ENCODE assay signal across 8 cellular contexts in the genomic region with DNA sequence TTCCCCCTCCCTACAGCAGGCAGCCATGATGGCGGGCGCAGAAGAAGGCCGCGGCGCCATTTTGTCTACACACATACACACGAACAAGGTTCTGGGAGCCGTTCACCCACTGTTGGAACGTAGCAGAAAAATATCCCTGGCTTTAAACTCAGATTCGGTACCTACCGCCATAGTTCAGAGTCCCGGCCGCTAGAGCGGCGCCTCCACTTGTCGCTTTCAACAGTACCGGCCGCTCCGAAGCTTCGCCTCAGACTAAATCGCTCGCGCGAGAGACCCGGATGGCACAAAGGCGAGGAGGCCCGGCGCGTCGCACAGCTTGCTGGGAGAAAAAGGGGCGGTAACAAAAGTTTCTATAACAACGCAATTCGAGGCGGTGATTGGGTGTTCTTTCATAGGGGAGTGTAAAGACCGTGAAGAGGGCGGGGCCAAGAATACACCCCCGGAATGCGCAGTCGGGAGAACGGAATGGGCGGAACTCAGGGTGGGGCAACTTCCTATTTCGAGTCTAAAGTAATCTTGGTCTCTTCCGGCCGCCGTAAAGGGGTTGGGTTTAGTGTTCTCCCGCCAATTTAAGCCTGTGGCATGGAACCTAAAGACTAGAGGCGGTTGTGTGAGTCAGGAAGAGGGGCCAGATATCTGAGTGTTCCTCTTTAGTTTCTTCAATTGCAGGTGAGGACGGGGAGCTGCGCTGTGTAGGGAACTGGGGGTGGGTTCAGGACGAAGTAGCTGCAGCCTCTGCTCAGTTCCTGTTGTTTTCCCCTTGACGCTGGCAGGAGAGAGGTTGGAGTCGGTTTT. TPM values are rescaled to one million over a fixed set of nuclear protein-coding genes. Genes with fewer than 3 reads are reported as not detected.
A peak's percentile ranks its signal among the peaks of the same experiment; 100 is the strongest.
DNase-seq lines count a peak whose midpoint lies in the region; ATAC-seq, FAIRE-seq and TF ChIP-seq lines count a peak whose summit lies in the region.

A gene with protein sequence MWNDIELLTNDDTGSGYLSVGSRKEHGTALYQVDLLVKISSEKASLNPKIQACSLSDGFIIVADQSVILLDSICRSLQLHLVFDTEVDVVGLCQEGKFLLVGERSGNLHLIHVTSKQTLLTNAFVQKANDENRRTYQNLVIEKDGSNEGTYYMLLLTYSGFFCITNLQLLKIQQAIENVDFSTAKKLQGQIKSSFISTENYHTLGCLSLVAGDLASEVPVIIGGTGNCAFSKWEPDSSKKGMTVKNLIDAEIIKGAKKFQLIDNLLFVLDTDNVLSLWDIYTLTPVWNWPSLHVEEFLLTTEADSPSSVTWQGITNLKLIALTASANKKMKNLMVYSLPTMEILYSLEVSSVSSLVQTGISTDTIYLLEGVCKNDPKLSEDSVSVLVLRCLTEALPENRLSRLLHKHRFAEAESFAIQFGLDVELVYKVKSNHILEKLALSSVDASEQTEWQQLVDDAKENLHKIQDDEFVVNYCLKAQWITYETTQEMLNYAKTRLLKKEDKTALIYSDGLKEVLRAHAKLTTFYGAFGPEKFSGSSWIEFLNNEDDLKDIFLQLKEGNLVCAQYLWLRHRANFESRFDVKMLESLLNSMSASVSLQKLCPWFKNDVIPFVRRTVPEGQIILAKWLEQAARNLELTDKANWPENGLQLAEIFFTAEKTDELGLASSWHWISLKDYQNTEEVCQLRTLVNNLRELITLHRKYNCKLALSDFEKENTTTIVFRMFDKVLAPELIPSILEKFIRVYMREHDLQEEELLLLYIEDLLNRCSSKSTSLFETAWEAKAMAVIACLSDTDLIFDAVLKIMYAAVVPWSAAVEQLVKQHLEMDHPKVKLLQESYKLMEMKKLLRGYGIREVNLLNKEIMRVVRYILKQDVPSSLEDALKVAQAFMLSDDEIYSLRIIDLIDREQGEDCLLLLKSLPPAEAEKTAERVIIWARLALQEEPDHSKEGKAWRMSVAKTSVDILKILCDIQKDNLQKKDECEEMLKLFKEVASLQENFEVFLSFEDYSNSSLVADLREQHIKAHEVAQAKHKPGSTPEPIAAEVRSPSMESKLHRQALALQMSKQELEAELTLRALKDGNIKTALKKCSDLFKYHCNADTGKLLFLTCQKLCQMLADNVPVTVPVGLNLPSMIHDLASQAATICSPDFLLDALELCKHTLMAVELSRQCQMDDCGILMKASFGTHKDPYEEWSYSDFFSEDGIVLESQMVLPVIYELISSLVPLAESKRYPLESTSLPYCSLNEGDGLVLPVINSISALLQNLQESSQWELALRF (N-terminal part only) (plus strand): TSS at position 567 of the 795 bp plus-strand sequence. CDS start 2,815 bp downstream, outside the sequence.
TSS of gene RSRC2 (minus strand) at position 254 of the 795 bp plus-strand sequence. CDS start at position 171, 83 bp downstream.

- peak within 1 kb of the TSS; percentile 97 for H3K9ac ChIP-seq in iPS-20b (ENCODE audit: low read depth, low read length)

- POLR2A ChIA-PET in AG04449 (lab: Yijun Ruan, JAX), result interaction anchor here (0.7 to 1.4 kb wide), 6 partner anchors 9 to 901 kb away, joined by 3 to 16 read pairs (median 4); partner anchors contain the start of genes DENR and ZCCHC8

- ATAC-seq in GM18873 (IDR thresholded peaks at IDR 0.05; ENCODE audit: low FRiP score, unreplicated experiment) (peak; percentile 84), HG03135 (IDR thresholded peaks at IDR 0.05; ENCODE audit: unreplicated experiment) (peak; percentile 91)

- peaks cover 5% of the 10 kb centered on the region for H3K36me3 ChIP-seq in bronchial epithelial cell (ENCODE audit: control insufficient read depth, insufficient read depth, low read length)
- H3K36me3 ChIP-seq in iPS-20b (ENCODE audit: insufficient read depth, low read depth, low read length), result peaks cover 63% of the 10 kb centered on the region

- FAIRE-seq in bronchial epithelial cell (lab: Jason Lieb, UNC), result no peak

- CTCF ChIA-PET in AG04449 (lab: Yijun Ruan, JAX), result interaction anchor here (2.0 kb wide), 1 partner anchor 26 kb away, joined by 4 read pairs; the partner anchor contains the start of gene ZCCHC8

- H3K27me3 ChIP-seq in bronchial epithelial cell (ENCODE audit: control insufficient read depth, insufficient read depth, low read length) (no peaks in the 10 kb centered on the region), iPS-20b (ENCODE audit: insufficient read depth, low read length) (no peaks in the 10 kb centered on the region)

- H3K4me1 ChIP-seq in iPS-20b (ENCODE audit: insufficient read depth, low read length), result peaks cover 12% of the 10 kb centered on the region; the same call in 1 of the 2 replicates

- H3K4me3 ChIP-seq in AG04449 (ENCODE audit: low read depth, low read length), result peak within 1 kb of the TSS; percentile 86
- H3K4me3 ChIP-seq in bronchial epithelial cell (ENCODE audit: low read depth, low read length), result peak within 1 kb of the TSS; percentile 68
- H3K4me3 ChIP-seq in iPS-20b (ENCODE audit: low read length), result peak within 1 kb of the TSS; percentile 97
- peak within 1 kb of the TSS; percentile 64 to 81 (median 75) for H3K4me3 ChIP-seq in skin epidermis

- TF ChIP-seq CTCF in AG04449 (IDR thresholded peaks at IDR 0.05; ENCODE audit: insufficient read depth, low read length, missing control alignments), result no peak
- TF ChIP-seq CTCF in VCaP (conservative IDR thresholded peaks at IDR 0.05), result no peak
- TF ChIP-seq CTCF in bronchial epithelial cell (IDR thresholded peaks at IDR 0.05; ENCODE audit: insufficient read depth, low read length, severe bottlenecking), result no peak

- H3K27ac ChIP-seq in VCaP (peak within 1 kb of the TSS; percentile 99), iPS-20b (ENCODE audit: low read length) (peak within 1 kb of the TSS; percentile 51), skin epidermis (peak within 1 kb of the TSS; percentile 67 to 100 (median 97))

- DNase-seq in AG04449 (ENCODE audit: low read depth, low spot score) (peak; percentile 98), NCI-H2196 treated with DMSO at 0.1 percent for 48 hours (lab: John Stamatoyannopoulos, UW; ENCODE audit: unreplicated experiment) (peak; percentile 99), bronchial epithelial cell (ENCODE audit: low read depth) (peak; percentile 98)

- H3K9me3 ChIP-seq in iPS-20b (ENCODE audit: insufficient read depth, low read depth, low read length), result no peaks in the 10 kb centered on the region

RNA-seq across cellular contexts. Expression of the first gene that starts in this region (rescaled TPM):
- total RNA-seq in bronchial epithelial cell, result 6.8 and 7.6 TPM in 2 replicates

RNA-seq across cellular contexts. Expression of gene RSRC2, which starts in this region (rescaled TPM):
- total RNA-seq in bronchial epithelial cell, result 22.6 and 44.0 TPM in 2 replicates

Comparison
In these comparisons a context has a peak if more than half of its experiments do, and no peak if none do; other contexts are left out.
1. Peak in every context shown above with its lines: DNase-seq, ATAC-seq, H3K4me3 ChIP-seq and H3K27ac ChIP-seq.